2 cellular contexts compared by ENCODE assay signal in genomic region chr21:32414579-32415358, GRCh38.
TF ChIP-seq lines count a peak whose summit lies in the region.

No MANE protein-coding gene starts in this region.

TF ChIP-seq in K562, 482 proteins besides CTCF, POLR2A, EP300 and RAD21:
- TF ChIP-seq SMC3 (conservative IDR thresholded peaks at IDR 0.05; ENCODE audit: insufficient read depth, low read depth, low read length) (0 out of 2 replicates have a peak, but pooled peaks have one; percentile 24), CHD2 (IDR thresholded peaks at IDR 0.05; ENCODE audit: low read depth, low read length) (no peak), ARHGAP35 (IDR thresholded peaks at IDR 0.05; ENCODE audit: partially characterized antibody) (no peak), GATA2 (CRISPR knock-in tag; IDR thresholded peaks at IDR 0.05) (peak; percentile 65; the same call in 1 of the 2 replicates)

TF ChIP-seq in HepG2, 621 proteins besides CTCF, POLR2A, EP300 and RAD21:
- TF ChIP-seq NCOR1 (IDR thresholded peaks at IDR 0.05; ENCODE audit: borderline replicate concordance, low read length) (no peak), HIC2 (CRISPR knock-in tag; IDR thresholded peaks at IDR 0.05; ENCODE audit: low read depth) (no peak), ZNF660 (CRISPR knock-in tag; IDR thresholded peaks at IDR 0.05; ENCODE audit: borderline replicate concordance, low read depth) (no peak), STAG1 (CRISPR knock-in tag; IDR thresholded peaks at IDR 0.05) (peak; percentile 68), ZNF552 (CRISPR knock-in tag; IDR thresholded peaks at IDR 0.05; ENCODE audit: borderline replicate concordance) (no peak), MTA3 (CRISPR knock-in tag; IDR thresholded peaks at IDR 0.05) (no peak), IKZF5 (CRISPR knock-in tag; IDR thresholded peaks at IDR 0.05) (no peak), ZNF800 (CRISPR knock-in tag; IDR thresholded peaks at IDR 0.05) (peak; percentile 68; the same call in 1 of the 2 replicates), SMC3 (IDR thresholded peaks at IDR 0.05; ENCODE audit: low read length) (peak; percentile 39)
TF ChIP-seq in HepG2: peak in this region for 3.
